ENCODE assay signal across 8 cellular contexts in the genomic region with DNA sequence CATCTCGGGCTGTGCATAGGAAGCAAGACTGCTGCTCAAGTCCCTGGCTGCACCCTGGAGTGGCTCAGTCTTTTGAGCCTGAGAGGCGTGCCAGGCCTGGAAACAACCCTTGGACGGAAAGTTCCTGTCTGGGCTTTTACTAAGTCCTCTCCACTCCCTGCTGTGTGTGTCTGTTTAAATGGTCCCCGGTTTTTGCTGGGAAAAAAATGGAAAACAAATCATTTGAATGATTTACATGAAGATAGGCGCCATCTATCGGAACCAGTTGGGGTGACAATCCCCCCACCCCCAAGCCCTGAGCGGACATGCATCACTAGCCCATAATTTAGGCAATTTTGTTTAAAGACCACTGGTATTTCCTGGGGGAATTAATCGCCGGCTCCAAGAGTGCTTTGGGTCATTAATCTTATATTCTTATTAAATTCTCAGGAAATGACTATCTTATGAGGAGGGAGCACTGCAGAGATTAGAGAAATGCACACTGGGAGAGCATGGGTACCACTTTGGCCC. TPM values are rescaled to one million over a fixed set of nuclear protein-coding genes. Genes with fewer than 3 reads are reported as not detected.
DNase-seq lines count a peak whose midpoint lies in the region; ATAC-seq and TF ChIP-seq lines count a peak whose summit lies in the region.

No MANE protein-coding gene starts in this region.

- peak overlapping the region; percentile 94 for H2BK12ac ChIP-seq in trophoblast cell (ENCODE audit: low read length)

- no peak overlapping the region for H3K4me3 ChIP-seq in HEK293 (ENCODE audit: low read depth, low read length)
- no peak overlapping the region for H3K4me3 ChIP-seq in trophoblast cell (ENCODE audit: low read depth, low read length)

- WGBS in trophoblast cell (ENCODE audit: extremely low coverage, insufficient coverage, insufficient read length): no CpG with 5 or more reads among the region's 9 CpGs

- TF ChIP-seq CTCF in HEK293 (tag by site-specific recombination; IDR thresholded peaks at IDR 0.05): no peak

- no peaks in the 10 kb centered on the region for H3K27me3 ChIP-seq in trophoblast cell (ENCODE audit: insufficient read depth, low read length)

- H3K79me2 ChIP-seq in trophoblast cell (ENCODE audit: control insufficient read depth, insufficient read depth, low read length, poor library complexity): peaks cover 19% of the 10 kb centered on the region

- peak overlapping the region; percentile 64 for H2AK5ac ChIP-seq in trophoblast cell (ENCODE audit: low read length)

- peak overlapping the region; percentile 82 for H4K91ac ChIP-seq in trophoblast cell (ENCODE audit: low read depth, low read length)

- no peaks in the 10 kb centered on the region for H3K9me3 Mint-ChIP-seq in activated naive CD8-positive, alpha-beta T cell treated with anti-CD3 and anti-CD28 coated beads for 36 hours

- H3K9me3 ChIP-seq in HEK293 (ENCODE audit: control insufficient read depth, insufficient read depth, low read depth, low read length): no peaks in the 10 kb centered on the region
- H3K9me3 ChIP-seq in trophoblast cell (ENCODE audit: insufficient read depth, low read depth, low read length): no peaks in the 10 kb centered on the region

- H3K27ac ChIP-seq in HEK293 (ENCODE audit: extremely low read depth, low read depth, low read length) (no peak overlapping the region), trophoblast cell (ENCODE audit: low read depth, low read length) (peak overlapping the region; percentile 4)

- H3K4ac ChIP-seq in trophoblast cell (ENCODE audit: low read depth, low read length): peak overlapping the region; percentile 80

- CTCF ChIA-PET in HEK293 (lab: Yijun Ruan, JAX): interaction anchor here (0.6 to 9.6 kb wide), 10 partner anchors 10 to 647 kb away, joined by 3 to 52 read pairs (median 4); no protein-coding TSS in a partner anchor

- peaks cover 33% of the 10 kb centered on the region for H3K4me1 Mint-ChIP-seq in activated naive CD8-positive, alpha-beta T cell treated with anti-CD3 and anti-CD28 coated beads for 36 hours

- H4K8ac ChIP-seq in trophoblast cell (ENCODE audit: low read depth, low read length): peak overlapping the region; percentile 87

- H3K27ac Mint-ChIP-seq in activated naive CD8-positive, alpha-beta T cell treated with anti-CD3 and anti-CD28 coated beads for 36 hours: no peak overlapping the region

- peak overlapping the region; percentile 72 for H2BK5ac ChIP-seq in trophoblast cell (ENCODE audit: low read depth, low read length, poor library complexity)

- peak overlapping the region; percentile 93 for H3K14ac ChIP-seq in trophoblast cell (ENCODE audit: low read length)

- peaks cover 37% of the 10 kb centered on the region for H3K79me1 ChIP-seq in trophoblast cell (ENCODE audit: low read length)

- no peak overlapping the region for H2AFZ ChIP-seq in trophoblast cell (ENCODE audit: insufficient read depth, low read length, poor library complexity)

- H3K4me1 ChIP-seq in HEK293 (ENCODE audit: control insufficient read depth, insufficient read depth, low read length): no peaks in the 10 kb centered on the region; the same call in 1 of the 2 replicates
- H3K4me1 ChIP-seq in trophoblast cell (ENCODE audit: control insufficient read depth in 1 of 2, insufficient read depth in 2 of 2, low read length in 2 of 2): peaks cover 15 to 25% of the 10 kb centered on the region in 2 experiments

- H3K23ac ChIP-seq in trophoblast cell (ENCODE audit: low read length): no peak overlapping the region

- H3K9ac ChIP-seq in trophoblast cell (ENCODE audit: low read length): no peak overlapping the region

- H3K18ac ChIP-seq in trophoblast cell (ENCODE audit: low read length): peak overlapping the region; percentile 55

- POLR2A ChIA-PET in HEK293 (lab: Yijun Ruan, JAX): no interaction called here

- H3K27me3 Mint-ChIP-seq in activated naive CD8-positive, alpha-beta T cell treated with anti-CD3 and anti-CD28 coated beads for 36 hours: peaks cover 48% of the 10 kb centered on the region

- no peak overlapping the region for H4K12ac ChIP-seq in trophoblast cell (ENCODE audit: low read depth, low read length)

- H3K4me2 ChIP-seq in trophoblast cell (ENCODE audit: low read length): no peak overlapping the region

- H3K36me3 Mint-ChIP-seq in activated naive CD8-positive, alpha-beta T cell treated with anti-CD3 and anti-CD28 coated beads for 36 hours: peaks cover 6% of the 10 kb centered on the region

- H3K36me3 ChIP-seq in HEK293 (ENCODE audit: control insufficient read depth in 2 of 2, insufficient read depth in 1 of 2, low read length in 2 of 2): no peaks in the 10 kb centered on the region
- H3K36me3 ChIP-seq in trophoblast cell (ENCODE audit: control insufficient read depth in 1 of 2, insufficient read depth in 2 of 2, low read length in 2 of 2): no peaks in the 10 kb centered on the region

- DNase-seq in C1 segment of cervical spinal cord (lab: John Stamatoyannopoulos, UW) (peak in 12 of 14 donors; percentile 21 to 70 (median 48)), RKO (ENCODE audit: low spot score) (peak; percentile 68), Right ventricle myocardium superior (peak; percentile 82), trophoblast cell (peak in 1 of 2 donors; percentile 43), GM19240 (ENCODE audit: insufficient read length, low spot score) (no peak)
- DNase-seq in activated naive CD8-positive, alpha-beta T cell treated with anti-CD3 and anti-CD28 coated beads for 36 hours: peak; percentile 27

- peak overlapping the region; percentile 40 for H3K4me3 Mint-ChIP-seq in activated naive CD8-positive, alpha-beta T cell treated with anti-CD3 and anti-CD28 coated beads for 36 hours

- H2BK120ac ChIP-seq in trophoblast cell (ENCODE audit: insufficient read depth, low read length, poor library complexity): peak overlapping the region; percentile 85

- intact Hi-C loops in Right ventricle myocardium superior (cut with DNase I): no loop called here

- ATAC-seq in Right ventricle myocardium superior (ENCODE audit: poor library complexity) (peak; percentile 37), GM21737 (IDR thresholded peaks at IDR 0.05; ENCODE audit: unreplicated experiment) (no peak)

TF ChIP-seq in HEK293, 187 proteins besides CTCF, POLR2A, EP300 and RAD21:
- TF ChIP-seq ZNF654 (tag by site-specific recombination; IDR thresholded peaks at IDR 0.05; ENCODE audit: low read depth): peak; percentile 10; the same call in 1 of the 2 replicates
- TF ChIP-seq GLI4 (tag by site-specific recombination; IDR thresholded peaks at IDR 0.05): no peak
- TF ChIP-seq IKZF3 (tag by site-specific recombination; IDR thresholded peaks at IDR 0.05): 0 out of 2 replicates have a peak, but pooled peaks have one; percentile 12
- no peak for TF ChIP-seq ZNF394 (tag by site-specific recombination; IDR thresholded peaks at IDR 0.05; ENCODE audit: borderline replicate concordance)
- peak; percentile 74 for TF ChIP-seq ZBTB11 (tag by site-specific recombination; conservative IDR thresholded peaks at IDR 0.05; ENCODE audit: low read depth)
- peak; percentile 8; the same call in 1 of the 2 replicates for TF ChIP-seq PRDM1 (tag by site-specific recombination; IDR thresholded peaks at IDR 0.05)
TF ChIP-seq in HEK293: peak in this region for 4.

RNA-seq across cellular contexts. Expression of gene GAB2, which starts 2.7 kb away (rescaled TPM):
- total RNA-seq in activated naive CD8-positive, alpha-beta T cell treated with anti-CD3 and anti-CD28 coated beads for 36 hours: under 1 TPM; 0.91 to 0.98 TPM
- total RNA-seq in Right ventricle myocardium superior: 14.9 TPM
- polyA plus RNA-seq in trophoblast cell (2013): 105 and 110 TPM in 2 replicates
